In the genomic region with DNA sequence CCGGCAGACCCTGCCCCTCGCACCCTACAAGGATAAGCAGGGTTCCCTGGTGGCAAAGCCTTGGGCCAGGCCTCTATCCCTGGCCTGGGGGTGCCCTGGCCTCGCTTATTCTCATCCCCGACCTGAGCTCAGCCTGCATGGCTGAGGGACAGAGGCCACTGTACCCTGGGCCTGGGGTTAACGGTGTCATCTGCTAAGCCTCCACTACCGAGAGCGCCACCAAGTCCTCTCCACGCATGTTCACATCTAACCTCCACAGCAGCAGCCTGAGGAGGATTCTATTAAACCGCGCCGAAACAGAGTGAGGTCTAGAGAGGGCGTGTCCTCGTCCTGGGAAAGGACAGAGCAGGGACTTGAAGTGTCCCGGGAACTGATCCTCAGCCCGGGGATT, we compare ENCODE assay signal across 20 cellular contexts.
A peak's percentile ranks its signal among the peaks of the same experiment; 100 is the strongest.
DNase-seq lines count a peak whose midpoint lies in the region; ATAC-seq and TF ChIP-seq lines count a peak whose summit lies in the region.
"Had no signal": no experiment of that assay in that cellular context is flagged by ENCODE, and none has a peak within 500 bp of the region (broad histone marks: within the 10 kb centered on the region; RNA-seq: fewer than 3 reads in every experiment).

No MANE protein-coding gene starts in this region.

- DNase-seq in IMR-90, result no peak
- DNase-seq in hepatocyte (ENCODE audit: low spot score), result no peak
- DNase-seq in progenitor cell of endocrine pancreas (ENCODE audit: low spot score, unreplicated experiment), result no peak
- DNase-seq in mucosa of gallbladder (ENCODE audit: low spot score), result no peak
- no peak for DNase-seq in NCI-H345 (lab: John Stamatoyannopoulos, UW)
- DNase-seq: activated CD4-positive, alpha-beta T cell treated with anti-CD3 and anti-CD28 coated beads for 36 hours; CD4-positive, alpha-beta T cell; central memory CD4-positive, alpha-beta T cell; DMS 273 treated with DMSO at 0.1 percent for 48 hours; NCI-H1105 treated with DMSO at 0.1 percent for 48 hours; NCI-H510A treated with DMSO at 0.1 percent for 48 hours; PC-9; SIG-M5; stimulated activated naive B cell treated with anti-CD40 and anti-IgM and Interleukin-4, amounts not matched to agents 10 μg/mL and 1 μg/mL and 100 μg/mL, for 72 hours had no signal

- no peak overlapping the region for H2BK20ac ChIP-seq in IMR-90 (ENCODE audit: low read depth, low read length)

- H3K27me3 Mint-ChIP-seq in progenitor cell of endocrine pancreas, result no peaks in the 10 kb centered on the region
- H3K27me3 Mint-ChIP-seq: activated CD4-positive, alpha-beta T cell treated with anti-CD3 and anti-CD28 coated beads for 36 hours; activated naive CD4-positive, alpha-beta T cell treated with anti-CD3 and anti-CD28 coated beads, Interleukin-2, amount 50 U/mL, for 24 hours; CD4-positive, alpha-beta T cell; stimulated activated naive B cell treated with anti-CD40 and anti-IgM and Interleukin-4, amounts not matched to agents 10 μg/mL and 1 μg/mL and 100 μg/mL, for 72 hours; T-cell had no signal

- peaks cover 0 to 14% (median 0%) of the 10 kb centered on the region in 11 experiments; a peak in 2 of 22 replicates for H4K20me1 ChIP-seq in BLaER1 treated with 17β-estradiol and CSF1 and Interleukin-3, amounts not matched to agents 10 nM and 100 nM
- no peaks in the 10 kb centered on the region; the same call in 1 of the 2 replicates for H4K20me1 ChIP-seq in IMR-90 (ENCODE audit: insufficient read depth, low read length)
- no peaks in the 10 kb centered on the region for H4K20me1 ChIP-seq in hepatocyte (ENCODE audit: insufficient read depth, poor library complexity, severe bottlenecking)

- peak overlapping the region in 3 of 10 experiments; percentile 17 to 75 (median 31); a peak in 3 of 20 replicates for H3K4me3 ChIP-seq in BLaER1 treated with 17β-estradiol and CSF1 and Interleukin-3, amounts not matched to agents 10 nM and 100 nM
- no peak overlapping the region for H3K4me3 ChIP-seq in IMR-90 (ENCODE audit: insufficient read depth, low read depth, low read length)
- H3K4me3 ChIP-seq in hepatocyte, result no peak overlapping the region
- H3K4me3 ChIP-seq: dorsolateral prefrontal cortex, lung, PC-9 had no signal

- peak overlapping the region; percentile 6; the same call in 1 of the 2 replicates for H2BK120ac ChIP-seq in IMR-90 (ENCODE audit: low read depth, low read length)

- H3K14ac ChIP-seq in IMR-90 (replicated peaks; ENCODE audit: low read depth, low read length), result no peak overlapping the region

- H3K79me1 ChIP-seq in IMR-90 (ENCODE audit: low read depth in 1 of 2, low read length in 2 of 2), result peaks cover 0 to 2% of the 10 kb centered on the region in 2 experiments; a peak in 1 of 4 replicates

- BruUV-seq in IMR-90 (replicated peaks; lab: Mats Ljungman, UMichigan), result no TSS peak

- peak overlapping the region in 4 of 11 experiments; percentile 49 to 87 (median 86); a peak in 6 of 22 replicates for H3K9ac ChIP-seq in BLaER1 treated with 17β-estradiol and CSF1 and Interleukin-3, amounts not matched to agents 10 nM and 100 nM
- H3K9ac ChIP-seq in IMR-90 (ENCODE audit: low read depth, low read length), result no peak overlapping the region

- no peak overlapping the region for H2BK5ac ChIP-seq in IMR-90 (ENCODE audit: low read depth, low read length, poor library complexity, severe bottlenecking)

- POLR2A ChIA-PET in IMR-90 (lab: Charles Lee; ENCODE audit: unreplicated experiment), result no interaction called here

- H3K4me3 Mint-ChIP-seq in progenitor cell of endocrine pancreas (ENCODE audit: low read depth), result no peak overlapping the region
- H3K4me3 Mint-ChIP-seq: activated CD4-positive, alpha-beta T cell treated with anti-CD3 and anti-CD28 coated beads for 36 hours; activated naive CD4-positive, alpha-beta T cell treated with anti-CD3 and anti-CD28 coated beads, Interleukin-2, amount 50 U/mL, for 24 hours; CD4-positive, alpha-beta T cell; stimulated activated naive B cell treated with anti-CD40 and anti-IgM and Interleukin-4, amounts not matched to agents 10 μg/mL and 1 μg/mL and 100 μg/mL, for 72 hours; T-cell had no signal

- in situ Hi-C loops in IMR-90 (cut with MboI; ENCODE audit: low sequenced_read_pairs), result no loop called here

- CTCF ChIA-PET in IMR-90 (lab: Yijun Ruan, JAX), result no interaction called here

- peaks cover 25% of the 10 kb centered on the region for H3K79me2 ChIP-seq in hepatocyte

- H2AK9ac ChIP-seq in IMR-90 (replicated peaks; ENCODE audit: low read depth, low read length, poor library complexity), result no peak overlapping the region

- peaks cover 33 to 78% (median 76%) of the 10 kb centered on the region in 10 experiments for H3K4me1 ChIP-seq in BLaER1 treated with 17β-estradiol and CSF1 and Interleukin-3, amounts not matched to agents 10 nM and 100 nM
- H3K4me1 ChIP-seq in IMR-90 (ENCODE audit: control insufficient read depth, insufficient read depth, low read length) (peaks cover 12% of the 10 kb centered on the region), hepatocyte (ENCODE audit: insufficient read depth) (peaks cover 25% of the 10 kb centered on the region)

- H4K5ac ChIP-seq in IMR-90 (ENCODE audit: low read depth, low read length), result no peak overlapping the region

- peak overlapping the region; percentile 14 for H2AFZ ChIP-seq in IMR-90 (replicated peaks; ENCODE audit: low read length, poor library complexity)
- H2AFZ ChIP-seq in hepatocyte, result no peak overlapping the region
- H2AFZ ChIP-seq: PC-9 had no signal

- no peak for TF ChIP-seq CTCF in IMR-90 (conservative IDR thresholded peaks at IDR 0.05; ENCODE audit: low read depth, low read length)
- TF ChIP-seq CTCF in hepatocyte (IDR thresholded peaks at IDR 0.05; ENCODE audit: poor library complexity), result no peak
- TF ChIP-seq CTCF in progenitor cell of endocrine pancreas (IDR thresholded peaks at IDR 0.05; ENCODE audit: unreplicated experiment), result no peak

- H3K56ac ChIP-seq in IMR-90 (ENCODE audit: extremely low read depth, insufficient read depth, low read length), result no peak overlapping the region

- no peak overlapping the region for H3K18ac ChIP-seq in IMR-90 (ENCODE audit: low read depth, low read length)

- ATAC-seq in IMR-90 (ENCODE audit: low read depth) (no peak), HG03354 (IDR thresholded peaks at IDR 0.05; ENCODE audit: poor library complexity, severe bottlenecking, unreplicated experiment) (no peak)
- ATAC-seq: activated CD4-positive, alpha-beta T cell treated with anti-CD3 and anti-CD28 coated beads for 36 hours; stimulated activated naive B cell treated with anti-CD40 and anti-IgM and Interleukin-4, amounts not matched to agents 10 μg/mL and 1 μg/mL and 100 μg/mL, for 72 hours; T-cell had no signal

- H2BK15ac ChIP-seq in IMR-90 (ENCODE audit: low read depth, low read length), result no peak overlapping the region

- TF ChIP-seq RAD21 in IMR-90 (IDR thresholded peaks at IDR 0.05; ENCODE audit: low read length), result no peak

- 87% methylated on average over 3 of the region's 15 CpGs; no CpG with 5 or more reads in 1 of the 2 experiments for WGBS in IMR-90 (ENCODE audit: extremely low coverage in 2 of 2, insufficient read length in 1 of 2), 2 experiments
- 94% methylated on average over 15 of the region's 15 CpGs for WGBS in hepatocyte (ENCODE audit: low lambda C conversion rate, missing lambda C conversion rate)

- no peaks in the 10 kb centered on the region for H3K9me3 ChIP-seq in BLaER1 treated with 17β-estradiol and CSF1 and Interleukin-3, amounts not matched to agents 10 nM and 100 nM (replicated peaks in 1 of 11)
- H3K9me3 ChIP-seq in IMR-90 (ENCODE audit: control insufficient read depth, insufficient read depth, low read length) (peaks cover 4% of the 10 kb centered on the region; the same call in 1 of the 2 replicates), hepatocyte (ENCODE audit: low read depth) (no peaks in the 10 kb centered on the region)

- H3K4ac ChIP-seq in IMR-90 (ENCODE audit: low read depth, low read length), result peak overlapping the region; percentile 50

- H3K4me2 ChIP-seq in BLaER1 treated with 17β-estradiol and CSF1 and Interleukin-3, amounts not matched to agents 10 nM and 100 nM, result peak overlapping the region in 9 of 11 experiments; percentile 66 to 99 (median 96); a peak in 18 of 22 replicates
- H3K4me2 ChIP-seq in IMR-90 (ENCODE audit: low read depth, low read length) (no peak overlapping the region), hepatocyte (no peak overlapping the region)

- peak overlapping the region; percentile 91; the same call in 1 of the 2 replicates for H2AK5ac ChIP-seq in IMR-90 (ENCODE audit: low read depth, low read length)

- peaks cover 0 to 41% (median 0%) of the 10 kb centered on the region in 11 experiments; a peak in 5 of 22 replicates for H3K27me3 ChIP-seq in BLaER1 treated with 17β-estradiol and CSF1 and Interleukin-3, amounts not matched to agents 10 nM and 100 nM
- H3K27me3 ChIP-seq in IMR-90 (ENCODE audit: control insufficient read depth, insufficient read depth, low read length) (no peaks in the 10 kb centered on the region), hepatocyte (no peaks in the 10 kb centered on the region)
- H3K27me3 ChIP-seq: dorsolateral prefrontal cortex had no signal

- no peak overlapping the region; the same call in 1 of the 2 replicates for H4K91ac ChIP-seq in IMR-90 (ENCODE audit: insufficient read depth, low read depth, low read length)

- TF ChIP-seq POLR2A in IMR-90 (IDR thresholded peaks at IDR 0.05; ENCODE audit: low read depth, low read length), result no peak

- H3K23ac ChIP-seq in IMR-90 (ENCODE audit: low read depth, low read length), result no peak overlapping the region

- intact Hi-C loops in IMR-90 (cut with micrococcal nuclease), result no loop called here

- H3K36me3 Mint-ChIP-seq in progenitor cell of endocrine pancreas (ENCODE audit: insufficient read depth), result no peaks in the 10 kb centered on the region
- H3K36me3 Mint-ChIP-seq: activated naive CD4-positive, alpha-beta T cell treated with anti-CD3 and anti-CD28 coated beads, Interleukin-2, amount 50 U/mL, for 24 hours; stimulated activated naive B cell treated with anti-CD40 and anti-IgM and Interleukin-4, amounts not matched to agents 10 μg/mL and 1 μg/mL and 100 μg/mL, for 72 hours; T-cell had no signal

- peak overlapping the region in 5 of 11 experiments; percentile 15 to 96 (median 93); a peak in 10 of 22 replicates for H3K27ac ChIP-seq in BLaER1 treated with 17β-estradiol and CSF1 and Interleukin-3, amounts not matched to agents 10 nM and 100 nM
- H3K27ac ChIP-seq in IMR-90 (ENCODE audit: insufficient read depth, low read length) (no peak overlapping the region), hepatocyte (peak overlapping the region; percentile 94)
- H3K27ac ChIP-seq: dorsolateral prefrontal cortex had no signal

- no peaks in the 10 kb centered on the region for H3K9me3 Mint-ChIP-seq in progenitor cell of endocrine pancreas (ENCODE audit: low read depth)
- H3K9me3 Mint-ChIP-seq: activated naive CD4-positive, alpha-beta T cell treated with anti-CD3 and anti-CD28 coated beads, Interleukin-2, amount 50 U/mL, for 24 hours; CD4-positive, alpha-beta T cell; stimulated activated naive B cell treated with anti-CD40 and anti-IgM and Interleukin-4, amounts not matched to agents 10 μg/mL and 1 μg/mL and 100 μg/mL, for 72 hours; T-cell had no signal

- peak overlapping the region; percentile 81 for H3K27ac Mint-ChIP-seq in progenitor cell of endocrine pancreas
- H3K27ac Mint-ChIP-seq: activated CD4-positive, alpha-beta T cell treated with anti-CD3 and anti-CD28 coated beads for 36 hours; activated naive CD4-positive, alpha-beta T cell treated with anti-CD3 and anti-CD28 coated beads, Interleukin-2, amount 50 U/mL, for 24 hours; CD4-positive, alpha-beta T cell; stimulated activated naive B cell treated with anti-CD40 and anti-IgM and Interleukin-4, amounts not matched to agents 10 μg/mL and 1 μg/mL and 100 μg/mL, for 72 hours; T-cell had no signal

- peaks cover 0 to 22% (median 0%) of the 10 kb centered on the region in 11 experiments; a peak in 4 of 22 replicates for H3K36me3 ChIP-seq in BLaER1 treated with 17β-estradiol and CSF1 and Interleukin-3, amounts not matched to agents 10 nM and 100 nM
- H3K36me3 ChIP-seq in IMR-90 (ENCODE audit: control insufficient read depth, insufficient read depth, low read length), result no peaks in the 10 kb centered on the region
- H3K36me3 ChIP-seq in hepatocyte (replicated peaks; ENCODE audit: insufficient read depth, low read depth), result no peaks in the 10 kb centered on the region

- no peak overlapping the region for H4K8ac ChIP-seq in IMR-90 (ENCODE audit: low read depth in 2 of 2, low read length in 2 of 2)

- peaks cover 11% of the 10 kb centered on the region for H3K4me1 Mint-ChIP-seq in progenitor cell of endocrine pancreas (ENCODE audit: low read depth)
- H3K4me1 Mint-ChIP-seq: activated CD4-positive, alpha-beta T cell treated with anti-CD3 and anti-CD28 coated beads for 36 hours; activated naive CD4-positive, alpha-beta T cell treated with anti-CD3 and anti-CD28 coated beads, Interleukin-2, amount 50 U/mL, for 24 hours; T-cell had no signal

- H3K9me1 ChIP-seq in IMR-90 (ENCODE audit: insufficient read depth, low read length), result peaks cover 12% of the 10 kb centered on the region

- no peaks in the 10 kb centered on the region for H3K9me2 ChIP-seq in hepatocyte (replicated peaks; ENCODE audit: insufficient read depth)

- dilution Hi-C loops in IMR-90 (cut with HindIII; ENCODE audit: low sequenced_read_pairs, unreplicated experiment), result no loop called here

Comparison
In these comparisons a context has a peak if more than half of its experiments do, and no peak if none do; other contexts are left out.
1. H3K4me2 ChIP-seq: peak in BLaER1 treated with 17β-estradiol and CSF1 and Interleukin-3, amounts not matched to agents 10 nM and 100 nM (9 of 11); none in IMR-90 (single experiment) and hepatocyte (single experiment).